ENCODE assay signal across 9 cellular contexts in genomic region chr1:150560576-150560975, GRCh38. TPM values are rescaled to one million over a fixed set of nuclear protein-coding genes. Genes with fewer than 3 reads are reported as not detected.
DNase-seq lines count a peak whose midpoint lies in the region; ATAC-seq, FAIRE-seq and TF ChIP-seq lines count a peak whose summit lies in the region.
"Had no signal": no experiment of that assay in that cellular context is flagged by ENCODE, and none has a peak within 500 bp of the region (broad histone marks: within the 10 kb centered on the region; RNA-seq: fewer than 3 reads in every experiment).

No MANE protein-coding gene starts in this region.

- no peak for FAIRE-seq in GM19239 (lab: Jason Lieb, UNC)
- FAIRE-seq: islet of Langerhans had no signal

- H3K79me2 ChIP-seq in DND-41 (ENCODE audit: insufficient read depth, low read length) (peaks cover 13% of the 10 kb centered on the region), trophoblast cell (ENCODE audit: control insufficient read depth, insufficient read depth, low read length, poor library complexity) (peaks cover 12% of the 10 kb centered on the region)

- no peak for ATAC-seq in DND-41 (ENCODE audit: insufficient read depth, low read depth)
- ATAC-seq in T-cell (replicated peaks in 1 of 4): no peak

- peak overlapping the region; percentile 100 for H3K27ac Mint-ChIP-seq in T-cell

- H3K4ac ChIP-seq in trophoblast cell (ENCODE audit: low read depth, low read length): peak overlapping the region; percentile 22

- H3K4me3 ChIP-seq in DND-41 (ENCODE audit: low read depth in 1 of 2, low read length in 2 of 2): peak overlapping the region in 1 of 2 experiments; percentile 74; a peak in 2 of 4 replicates
- peak overlapping the region; percentile 45 to 48 for H3K4me3 ChIP-seq in esophagus (ENCODE audit: low read depth in 1 of 2, low read length in 2 of 2)
- H3K4me3 ChIP-seq in trophoblast cell (ENCODE audit: low read depth, low read length): no peak overlapping the region

- H2AK5ac ChIP-seq in trophoblast cell (ENCODE audit: low read length): peak overlapping the region; percentile 32

- H3K9ac ChIP-seq in DND-41 (ENCODE audit: low read depth, low read length): peak overlapping the region; percentile 80
- no peak overlapping the region for H3K9ac ChIP-seq in trophoblast cell (ENCODE audit: low read length)

- peaks cover 37% of the 10 kb centered on the region for H3K79me1 ChIP-seq in trophoblast cell (ENCODE audit: low read length)

- CTCF ChIA-PET in T-cell (lab: Charles Lee): interaction anchor here (0.5 to 7.3 kb wide), 28 partner anchors 9 to 691 kb away, joined by 3 to 170 read pairs (median 4); partner anchors contain the start of genes MCL1 (in 2 of the 2), ENSA (in 1 of the 2) and GOLPH3L (in 1 of the 2)

- no peaks in the 10 kb centered on the region for H4K20me1 ChIP-seq in DND-41 (ENCODE audit: insufficient read depth, low read length)

- TF ChIP-seq CTCF in DND-41 (IDR thresholded peaks at IDR 0.05; ENCODE audit: borderline replicate concordance, extremely low read depth, low read length, poor library complexity, severe bottlenecking): no peak

- peak overlapping the region; percentile 91 to 99 (median 95) for H3K4me3 Mint-ChIP-seq in T-cell

- H3K9me3 ChIP-seq in DND-41 (ENCODE audit: insufficient read depth, low read length, severe bottlenecking) (no peaks in the 10 kb centered on the region), esophagus (ENCODE audit: control insufficient read depth in 2 of 2, insufficient read depth in 1 of 2, low read depth in 1 of 2, low read length in 1 of 2) (no peaks in the 10 kb centered on the region), trophoblast cell (ENCODE audit: insufficient read depth, low read depth, low read length) (peaks cover 1% of the 10 kb centered on the region)

- peak overlapping the region; percentile 9 for H2BK120ac ChIP-seq in trophoblast cell (ENCODE audit: insufficient read depth, low read length, poor library complexity)

- no peak overlapping the region for H2BK12ac ChIP-seq in trophoblast cell (ENCODE audit: low read length)

- no peaks in the 10 kb centered on the region for H3K9me3 Mint-ChIP-seq in T-cell

- H3K27me3 ChIP-seq in DND-41 (ENCODE audit: insufficient read depth, low read length, poor library complexity) (no peaks in the 10 kb centered on the region), esophagus (ENCODE audit: control insufficient read depth in 1 of 2, insufficient read depth in 2 of 2, low read length in 2 of 2) (no peaks in the 10 kb centered on the region), trophoblast cell (ENCODE audit: insufficient read depth, low read length) (no peaks in the 10 kb centered on the region)

- H3K4me1 ChIP-seq in DND-41 (ENCODE audit: insufficient read depth, low read length): peaks cover 34% of the 10 kb centered on the region
- H3K4me1 ChIP-seq in esophagus (ENCODE audit: control insufficient read depth in 2 of 2, insufficient read depth in 2 of 2, low read length in 1 of 2): peaks cover 12 to 16% of the 10 kb centered on the region in 2 donors
- peaks cover 31 to 33% of the 10 kb centered on the region in 2 experiments for H3K4me1 ChIP-seq in trophoblast cell (ENCODE audit: control insufficient read depth in 1 of 2, insufficient read depth in 2 of 2, low read length in 2 of 2)

- no peak overlapping the region for H4K12ac ChIP-seq in trophoblast cell (ENCODE audit: low read depth, low read length)

- H4K91ac ChIP-seq in trophoblast cell (ENCODE audit: low read depth, low read length): peak overlapping the region; percentile 84

- no peak overlapping the region for H3K23ac ChIP-seq in trophoblast cell (ENCODE audit: low read length)

- H3K27me3 Mint-ChIP-seq in T-cell: no peaks in the 10 kb centered on the region

- no peak overlapping the region for H4K8ac ChIP-seq in trophoblast cell (ENCODE audit: low read depth, low read length)

- POLR2A ChIA-PET in T-cell (lab: Charles Lee): interaction anchor here (0.5 to 7.2 kb wide), 18 partner anchors 9 to 200 kb away, joined by 3 to 255 read pairs (median 4); partner anchors contain the start of genes ENSA (in 2 of the 2) and MCL1 (in 1 of the 2)

- no peaks in the 10 kb centered on the region for H3K36me3 ChIP-seq in DND-41 (ENCODE audit: insufficient read depth, low read length)
- peaks cover 1 to 12% of the 10 kb centered on the region in 2 donors for H3K36me3 ChIP-seq in esophagus (ENCODE audit: control insufficient read depth in 2 of 2, insufficient read depth in 2 of 2, low read length in 1 of 2)
- H3K36me3 ChIP-seq in trophoblast cell (ENCODE audit: control insufficient read depth in 1 of 2, insufficient read depth in 2 of 2, low read length in 2 of 2): peaks cover 19 to 20% of the 10 kb centered on the region in 2 experiments

- DNase-seq in DND-41: no peak
- DNase-seq in T-cell: no peak
- no peak for DNase-seq in trophoblast cell
- DNase-seq in NCI-H1105 (lab: John Stamatoyannopoulos, UW): no peak
- DNase-seq in NCI-H345 (lab: John Stamatoyannopoulos, UW): no peak
- DNase-seq in GM19239 (ENCODE audit: insufficient read length, low spot score): no peak
- no peak for DNase-seq in activated gamma-delta T cell (lab: John Stamatoyannopoulos, UW)

- H2BK5ac ChIP-seq in trophoblast cell (ENCODE audit: low read depth, low read length, poor library complexity): peak overlapping the region; percentile 94

- H3K4me1 Mint-ChIP-seq in T-cell: peaks cover 45 to 61% (median 47%) of the 10 kb centered on the region in 3 donors

- H3K27ac ChIP-seq in DND-41 (ENCODE audit: low read length): no peak overlapping the region
- peak overlapping the region; percentile 99 for H3K27ac ChIP-seq in esophagus (ENCODE audit: low read depth in 2 of 2, low read length in 1 of 2)
- peak overlapping the region; percentile 100 for H3K27ac ChIP-seq in trophoblast cell (ENCODE audit: low read depth, low read length)

- WGBS in esophagus, 2 donors: 59 to 61% methylated on average over 4 of the region's 4 CpGs
- WGBS in trophoblast cell (ENCODE audit: extremely low coverage, insufficient coverage, insufficient read length): no CpG with 5 or more reads among the region's 4 CpGs

- H2AFZ ChIP-seq in DND-41 (ENCODE audit: low read depth, low read length): peak overlapping the region; percentile 85; the same call in 1 of the 2 replicates
- H2AFZ ChIP-seq in trophoblast cell (ENCODE audit: insufficient read depth, low read length, poor library complexity): peak overlapping the region; percentile 21

- peaks cover 2% of the 10 kb centered on the region for H3K36me3 Mint-ChIP-seq in T-cell

- H3K4me2 ChIP-seq in DND-41 (ENCODE audit: insufficient read depth, low read length) (peak overlapping the region; percentile 85), trophoblast cell (ENCODE audit: low read length) (peak overlapping the region; percentile 78)

- peak overlapping the region; percentile 44 for H3K18ac ChIP-seq in trophoblast cell (ENCODE audit: low read length)

- no peak overlapping the region for H3K14ac ChIP-seq in trophoblast cell (ENCODE audit: low read length)

RNA-seq across cellular contexts. Expression of gene ADAMTSL4, which starts 11.4 kb away (rescaled TPM):
- total RNA-seq in T-cell: under 1 TPM; 0.26 to 0.66 (median 0.49) TPM
- polyA plus RNA-seq in esophagus: 100 to 1,000 TPM in 1 of 2 donors, 10 to 100 TPM in 1; 43.2 to 108 TPM
- polyA plus RNA-seq in trophoblast cell (2013): 33.2 and 33.6 TPM in 2 replicates

RNA-seq across cellular contexts. Expression of gene MCL1, which starts 18.8 kb away (rescaled TPM):
- total RNA-seq in T-cell: 100 to 1,000 TPM; 478 to 731 (median 517) TPM
- polyA plus RNA-seq in esophagus: 100 to 1,000 TPM in 1 of 2 donors, 10 to 100 TPM in 1; 99.3 to 101 TPM
- 119 and 120 TPM in 2 replicates for polyA plus RNA-seq in trophoblast cell (2013)

RNA-seq across cellular contexts. Expression of gene FALEC, which starts 45.0 kb away (rescaled TPM):
- under 1 TPM in 3 of 5 donors, not detected in 2; 0.49 to 0.85 (median 0.73) TPM for total RNA-seq in T-cell
- polyA plus RNA-seq in esophagus: 1 to 10 TPM; 2.1 to 4.6 TPM
- polyA plus RNA-seq in trophoblast cell (2013): 0.14 TPM in 1 of 2 replicates, not detected in the other

RNA-seq across cellular contexts. Expression of gene ECM1, which starts 52.7 kb away (rescaled TPM):
- 1 to 10 TPM in 3 of 5 donors, under 1 TPM in 2; 0.25 to 2.9 (median 1.2) TPM for total RNA-seq in T-cell
- 1,000 to 10,000 TPM; 1,189 to 4,054 TPM for polyA plus RNA-seq in esophagus
- 10.8 and 11.8 TPM in 2 replicates for polyA plus RNA-seq in trophoblast cell (2013)
